Comparison of ENCODE assay signal across 22 cellular contexts in the genomic region with DNA sequence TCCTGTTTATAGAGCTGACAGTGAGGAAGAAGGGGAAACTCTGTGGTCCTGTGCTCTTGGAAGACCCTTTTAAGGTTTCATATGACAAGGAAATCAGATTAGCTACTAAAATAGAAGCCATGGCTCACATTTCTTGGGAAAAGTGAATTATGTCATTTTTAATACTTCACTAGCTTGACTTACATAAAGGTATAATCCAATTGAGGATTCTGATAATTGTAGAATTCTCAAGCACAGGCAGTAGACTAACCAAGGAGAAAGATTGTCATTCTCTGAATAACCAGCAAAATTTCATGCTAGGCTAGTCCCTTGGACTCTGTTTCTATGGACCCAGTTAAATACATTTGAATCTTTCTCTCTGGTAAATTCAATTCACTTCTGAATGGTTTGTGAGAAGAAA.
"Had no signal": no experiment of that assay in that cellular context is flagged by ENCODE, and none has a peak within 500 bp of the region (broad histone marks: within the 10 kb centered on the region; RNA-seq: fewer than 3 reads in every experiment).

No MANE protein-coding gene starts in this region.

- DNase-seq: KBM-7, MG63, NCI-H1092, NCI-H1105 treated with DMSO at 0.1 percent for 48 hours, NCI-H1417 treated with DMSO at 0.1 percent for 48 hours, NCI-H146, NCI-H1694 treated with DMSO at 0.1 percent for 48 hours, NCI-H1930, NCI-H2081, NCI-H2107, NCI-H2171, NCI-H226, NCI-H446, NCI-H510A, NCI-H524 treated with DMSO at 0.1 percent for 48 hours, NCI-H69, NCI-H774, Right ventricle myocardium superior, RPMI8226, SIG-M5, T-cell had no signal

- H3K4me3 ChIP-seq: MG63, SJSA1 had no signal

- H3K4me1 ChIP-seq: SJSA1 had no signal

- H3K27me3 ChIP-seq: MG63, SJSA1 had no signal

- ATAC-seq: T-cell had no signal

- H3K9me3 ChIP-seq: MG63 had no signal

- H3K36me3 ChIP-seq: MG63, SJSA1 had no signal

- H3K27ac ChIP-seq: SJSA1 had no signal
